In the genomic region with DNA sequence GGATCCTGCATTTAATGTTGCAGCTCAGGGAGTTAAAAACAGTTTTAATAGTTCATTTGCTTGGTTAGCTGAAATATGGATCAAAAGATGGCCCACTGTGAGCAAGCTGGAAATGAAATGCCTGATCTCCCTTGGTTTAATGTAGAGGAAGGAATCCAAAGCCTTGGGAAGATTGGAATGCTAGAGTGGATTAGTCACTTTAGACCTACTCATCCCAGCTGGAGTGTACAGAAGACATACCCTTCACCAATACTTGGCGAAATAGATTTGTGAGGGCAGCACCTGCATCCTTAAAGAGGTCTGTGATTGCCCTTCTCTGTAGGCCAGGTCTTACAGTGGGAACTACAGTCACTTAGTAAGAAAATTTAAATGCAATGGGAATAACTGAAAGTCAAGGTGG, we compare ENCODE assay signal across 17 cellular contexts. TPM values are rescaled to one million over a fixed set of nuclear protein-coding genes. Genes with fewer than 3 reads are reported as not detected.
DNase-seq lines count a peak whose midpoint lies in the region; ATAC-seq and TF ChIP-seq lines count a peak whose summit lies in the region.
"Had no signal": no experiment of that assay in that cellular context is flagged by ENCODE, and none has a peak within 500 bp of the region (broad histone marks: within the 10 kb centered on the region; RNA-seq: fewer than 3 reads in every experiment).

No MANE protein-coding gene starts in this region.

- no peaks in the 10 kb centered on the region for H3K9me2 ChIP-seq in PC-3 (replicated peaks; ENCODE audit: low read length)

- H3K9ac ChIP-seq in PC-3 (ENCODE audit: low read length), result no peak overlapping the region

- no peaks in the 10 kb centered on the region for H3F3A ChIP-seq in PC-3 (ENCODE audit: low read length, unreplicated experiment)

- CTCF ChIA-PET in PC-3 (lab: Charles Lee), result no interaction called here

- DNase-seq in ACHN, result peak; percentile 53
- peak; percentile 60 for DNase-seq in HCEC 1CT
- peak; percentile 7 for DNase-seq in PC-3
- DNase-seq in glomerular visceral epithelial cell (ENCODE audit: extremely low spot score), result peak; percentile 8
- DNase-seq in RPMI8226, result no peak
- DNase-seq in inferior parietal cortex (ENCODE audit: extremely low spot score), result no peak
- DNase-seq in head of caudate nucleus, result no peak
- DNase-seq: DMS 273 treated with DMSO at 0.1 percent for 48 hours, H9, Karpas-422, NCI-H187 treated with DMSO at 0.1 percent for 48 hours, NCI-H2171, NCI-H446 treated with DMSO at 0.1 percent for 48 hours, OCI-M1 had no signal

- no peak for ATAC-seq in PC-3
- ATAC-seq in HG03039 (IDR thresholded peaks at IDR 0.05; ENCODE audit: unreplicated experiment), result no peak

- no peak overlapping the region for H3K4me3 ChIP-seq in PC-3 (ENCODE audit: low read length)
- H3K4me3 ChIP-seq: SJSA1 had no signal

- no peak overlapping the region for H2AFZ ChIP-seq in PC-3 (ENCODE audit: low read length)

- BruUV-seq in PC-3 (replicated peaks; lab: Mats Ljungman, UMichigan), result no TSS peak

- H3K4me1 ChIP-seq in PC-3 (ENCODE audit: insufficient read depth, low read length), result no peaks in the 10 kb centered on the region
- H3K4me1 ChIP-seq: SJSA1 had no signal

- no peak overlapping the region for H3K4me2 ChIP-seq in PC-3 (ENCODE audit: low read length)

- POLR2A ChIA-PET in PC-3 (lab: Charles Lee; ENCODE audit: unreplicated experiment), result no interaction called here

- TF ChIP-seq CTCF in PC-3 (conservative IDR thresholded peaks at IDR 0.05; ENCODE audit: low read depth, low read length), result no peak

- H3K79me2 ChIP-seq in PC-3 (ENCODE audit: low read length), result no peaks in the 10 kb centered on the region

- intact Hi-C loops in PC-3 (cut with micrococcal nuclease), result no loop called here
- intact Hi-C loops in head of caudate nucleus (cut with DNase I), result no loop called here

- no peak overlapping the region for H3K27ac ChIP-seq in PC-3 (ENCODE audit: low read length)
- H3K27ac ChIP-seq: C4-2B, SJSA1 had no signal

- no peaks in the 10 kb centered on the region for H3K9me3 ChIP-seq in PC-3 (ENCODE audit: low read length)
- H3K9me3 ChIP-seq: SJSA1 had no signal

- in situ Hi-C loops in ACHN (cut with HindIII; ENCODE audit: low pct_ligation_motif_present, low pct_unique_long_range_greater_than_20kb, low sequenced_read_pairs), result no loop called here

- H3K36me3 ChIP-seq in PC-3 (ENCODE audit: low read depth, low read length), result no peaks in the 10 kb centered on the region
- H3K36me3 ChIP-seq: SJSA1 had no signal

- H4K20me1 ChIP-seq in PC-3 (ENCODE audit: low read length), result no peaks in the 10 kb centered on the region

- H3K27me3 ChIP-seq in PC-3 (ENCODE audit: low read length), result peaks cover 25% of the 10 kb centered on the region
- H3K27me3 ChIP-seq: SJSA1 had no signal

RNA-seq across cellular contexts. Expression of a gene that starts 58.0 kb away (rescaled TPM):
- total RNA-seq in PC-3 (2014; rRNA removed), result 5.8 and 6.2 TPM in 2 replicates

Comparison
In these comparisons a context has a peak if more than half of its experiments do, and no peak if none do; other contexts are left out.
1. DNase-seq: peak in ACHN (single experiment), HCEC 1CT (single experiment), PC-3 (single experiment) and glomerular visceral epithelial cell (single experiment); none in RPMI8226 (single experiment), inferior parietal cortex (single experiment) and head of caudate nucleus (0 of 42).